Comparison of ENCODE assay signal across 1 cellular context in genomic region chr3:31661993-31662392, GRCh38.
TF ChIP-seq lines count a peak whose summit lies in the region.

No MANE protein-coding gene starts in this region.

TF ChIP-seq in GM23338, 12 proteins besides CTCF, POLR2A, EP300 and RAD21 (continued from another document):
- TF ChIP-seq ZNF462 (CRISPR knock-in tag; IDR thresholded peaks at IDR 0.05) (no peak), EZH2phosphoT487 (IDR thresholded peaks at IDR 0.05; ENCODE audit: unreplicated experiment) (no peak), POLR2AphosphoS5 (IDR thresholded peaks at IDR 0.05; ENCODE audit: low read depth) (no peak)
